ENCODE assay signal across 14 cellular contexts in the genomic region with DNA sequence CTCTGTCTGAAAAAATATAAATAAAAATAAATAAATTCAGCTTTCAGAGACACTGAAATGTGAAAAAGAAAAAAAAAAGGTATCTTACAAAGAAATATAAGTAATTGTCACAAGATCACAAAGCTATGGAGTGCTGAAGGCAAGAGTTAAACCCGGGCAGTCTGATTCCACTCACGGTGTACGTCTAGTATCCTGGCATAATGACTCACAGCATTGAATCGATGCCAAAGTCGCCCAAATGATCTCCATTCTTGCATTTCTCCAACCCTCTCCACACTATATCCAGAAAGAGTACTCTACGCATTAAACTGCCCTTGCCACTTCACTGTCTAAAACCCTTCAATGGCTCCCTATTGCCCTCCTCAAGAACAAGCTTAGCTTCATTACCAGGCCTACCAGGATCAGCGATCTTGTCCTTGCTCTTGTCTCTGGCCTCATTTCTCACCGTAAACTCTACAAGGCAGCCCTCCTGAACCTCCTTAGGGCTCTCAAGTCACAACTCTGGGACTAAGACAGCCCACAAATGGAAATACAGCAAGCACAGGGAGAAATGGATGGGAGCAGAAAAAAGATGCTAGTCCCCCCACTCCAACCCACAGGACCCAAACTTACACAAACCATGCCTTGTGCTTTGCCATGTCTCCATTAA. TPM values are rescaled to one million over a fixed set of nuclear protein-coding genes. Genes with fewer than 3 reads are reported as not detected.
DNase-seq lines count a peak whose midpoint lies in the region; ATAC-seq, FAIRE-seq and TF ChIP-seq lines count a peak whose summit lies in the region.
"Had no signal": no experiment of that assay in that cellular context is flagged by ENCODE, and none has a peak within 500 bp of the region (broad histone marks: within the 10 kb centered on the region; RNA-seq: fewer than 3 reads in every experiment).

No MANE protein-coding gene starts in this region.

- H3K27me3 Mint-ChIP-seq in Caco-2 (ENCODE audit: insufficient read depth, unreplicated experiment): no peaks in the 10 kb centered on the region

- H3K4me1 Mint-ChIP-seq in Caco-2 (ENCODE audit: low read depth, unreplicated experiment): peaks cover 43% of the 10 kb centered on the region

- BruUV-seq in Caco-2 (replicated peaks; lab: Mats Ljungman, UMichigan): no TSS peak

- FAIRE-seq in HTR-8/SVneo (lab: Jason Lieb, UNC): no peak
- FAIRE-seq: GM19239 had no signal

- no peak overlapping the region for H3K4me3 Mint-ChIP-seq in Caco-2 (ENCODE audit: unreplicated experiment)

- H3K9me3 ChIP-seq in Caco-2 (no peaks in the 10 kb centered on the region), lung (ENCODE audit: control insufficient read depth in 2 of 2, insufficient read depth in 1 of 2, low read length in 1 of 2) (no peaks in the 10 kb centered on the region), vagina (no peaks in the 10 kb centered on the region)
- H3K9me3 ChIP-seq: prostate gland had no signal

- H3K36me3 ChIP-seq in Caco-2 (ENCODE audit: control insufficient read depth, insufficient read depth, low read length) (no peaks in the 10 kb centered on the region), lung (ENCODE audit: control insufficient read depth in 2 of 2, insufficient read depth in 2 of 2, low read length in 2 of 2) (no peaks in the 10 kb centered on the region), vagina (no peaks in the 10 kb centered on the region)
- H3K36me3 ChIP-seq: prostate gland had no signal

- no peak overlapping the region for H3K4me3 ChIP-seq in Caco-2 (ENCODE audit: low read depth, low read length)
- no peak overlapping the region for H3K4me3 ChIP-seq in cardiac fibroblast (replicated peaks in 1 of 2; ENCODE audit: low read depth in 2 of 2, low read length in 2 of 2)
- H3K4me3 ChIP-seq in lung: no peak overlapping the region
- H3K4me3 ChIP-seq in vagina: no peak overlapping the region
- H3K4me3 ChIP-seq: prostate gland had no signal

- TF ChIP-seq POLR2A in vagina (IDR thresholded peaks at IDR 0.05): no peak

- intact Hi-C loops in Caco-2 (cut with micrococcal nuclease; ENCODE audit: unreplicated experiment): no loop called here
- intact Hi-C loops in vagina (cut with DNase I): no loop called here

- H3K27me3 ChIP-seq in Caco-2 (replicated peaks; ENCODE audit: control insufficient read depth, insufficient read depth, low read length): no peaks in the 10 kb centered on the region
- no peaks in the 10 kb centered on the region for H3K27me3 ChIP-seq in lung (ENCODE audit: control insufficient read depth, insufficient read depth)
- H3K27me3 ChIP-seq in vagina: no peaks in the 10 kb centered on the region

- TF ChIP-seq CTCF in Caco-2 (IDR thresholded peaks at IDR 0.05; ENCODE audit: insufficient read depth in 1 of 2, low read depth in 1 of 2, low read length in 1 of 2, severe bottlenecking in 1 of 2, unreplicated experiment in 1 of 2): no peak
- no peak for TF ChIP-seq CTCF in cardiac fibroblast (IDR thresholded peaks at IDR 0.05; ENCODE audit: low read depth, low read length)
- no peak for TF ChIP-seq CTCF in lung (IDR thresholded peaks at IDR 0.05; ENCODE audit: control extremely low read depth, extremely low read depth)
- no peak for TF ChIP-seq CTCF in vagina (IDR thresholded peaks at IDR 0.05)

- peaks cover 11% of the 10 kb centered on the region for H3K36me3 Mint-ChIP-seq in Caco-2 (ENCODE audit: insufficient read depth, unreplicated experiment)

- H3K27ac ChIP-seq in lung (ENCODE audit: low read depth in 1 of 2, low read length in 1 of 2): peak overlapping the region; percentile 54 to 63
- H3K27ac ChIP-seq in vagina: no peak overlapping the region
- H3K27ac ChIP-seq in caudate nucleus (ENCODE audit: low read depth, low read length): no peak overlapping the region
- H3K27ac ChIP-seq: prostate gland had no signal

- no peak for ATAC-seq in lung (ENCODE audit: insufficient read depth, low FRiP score)
- no peak for ATAC-seq in GM18858 (IDR thresholded peaks at IDR 0.05; ENCODE audit: unreplicated experiment)

- DNase-seq in Caco-2 (no peak), HTR-8/SVneo (ENCODE audit: insufficient read length, low spot score) (peak; percentile 32), cardiac fibroblast (ENCODE audit: low read depth in 2 of 2) (peak; percentile 39 to 73), lung (ENCODE audit: low spot score) (no peak), NK-92 (lab: John Stamatoyannopoulos, UW; ENCODE audit: unreplicated experiment) (no peak), vagina (ENCODE audit: extremely low spot score in 2 of 2) (no peak), caudate nucleus (lab: John Stamatoyannopoulos, UW) (no peak)
- DNase-seq: activated CD8-positive, alpha-beta memory T cell treated with anti-CD3 and anti-CD28 coated beads for 24 hours; MM.1S; NCI-H2081 treated with DMSO at 0.1 percent for 48 hours; SHP77 treated with DMSO at 0.1 percent for 48 hours had no signal

- WGBS in lung, 2 donors: 83 to 89% methylated on average over 8 of the region's 8 CpGs

- CTCF ChIA-PET in Caco-2 (lab: Charles Lee): no interaction called here

- H3K27ac Mint-ChIP-seq in Caco-2 (ENCODE audit: unreplicated experiment): peak overlapping the region; percentile 92

- H3K9me3 Mint-ChIP-seq in Caco-2 (ENCODE audit: unreplicated experiment): no peaks in the 10 kb centered on the region

- POLR2A ChIA-PET in Caco-2 (lab: Charles Lee): no interaction called here

- H3K4me1 ChIP-seq in Caco-2 (peaks cover 44% of the 10 kb centered on the region), lung (ENCODE audit: control insufficient read depth in 2 of 2, insufficient read depth in 2 of 2, low read length in 2 of 2) (peaks cover 9 to 21% of the 10 kb centered on the region in 2 donors), vagina (peaks cover 17% of the 10 kb centered on the region)
- H3K4me1 ChIP-seq: prostate gland had no signal

RNA-seq across cellular contexts. Expression of a gene that starts 7.7 kb away (rescaled TPM):
- total RNA-seq in Caco-2 (2022) (50.3 and 53.5 TPM in 2 replicates), lung (10 to 100 TPM; 51.3 to 68.4 TPM), vagina (29.5 TPM)
- polyA plus RNA-seq in lung: 10 to 100 TPM; 34.3 to 37.4 TPM

Comparison
In these comparisons a context has a peak if more than half of its experiments do, and no peak if none do; other contexts are left out.
1. DNase-seq: peak in HTR-8/SVneo (single experiment) and cardiac fibroblast (2 of 2); none in Caco-2 (0 of 2), lung (single experiment), NK-92 (single experiment), vagina (0 of 2) and caudate nucleus (0 of 61).
2. H3K27ac ChIP-seq: peak in lung (2 of 2); none in vagina (single experiment) and caudate nucleus (single experiment).